Comparison of ENCODE assay signal across 1 cellular context in the genomic region with DNA sequence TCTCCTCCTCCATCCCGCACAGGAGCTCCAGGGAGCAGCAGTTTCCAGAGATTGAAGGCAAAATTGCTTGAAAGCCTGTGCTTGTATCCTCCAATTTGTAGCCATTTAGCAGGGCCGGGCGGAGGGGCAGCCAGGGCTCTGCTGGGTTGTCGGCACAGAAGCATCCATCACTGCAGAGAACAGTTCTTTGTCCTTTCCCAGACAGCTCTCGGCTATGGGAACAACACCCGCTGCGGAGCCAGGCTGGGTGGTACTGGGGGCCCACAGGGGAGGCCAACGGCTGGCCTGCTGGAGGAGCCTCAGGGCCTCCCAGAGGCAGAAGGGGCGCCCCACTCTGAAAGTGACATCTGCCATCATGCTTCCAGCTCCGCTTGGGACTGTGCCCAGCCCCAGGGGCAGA.
TF ChIP-seq lines count a peak whose summit lies in the region.

No MANE protein-coding gene starts in this region.

TF ChIP-seq in IMR-90, 13 proteins besides CTCF, POLR2A, EP300 and RAD21:
- TF ChIP-seq CEBPB (IDR thresholded peaks at IDR 0.05; ENCODE audit: low read depth, low read length) (no peak), MAFK (IDR thresholded peaks at IDR 0.05; ENCODE audit: low read depth, low read length) (no peak), RFX5 (IDR thresholded peaks at IDR 0.05; ENCODE audit: low read depth, low read length) (no peak), MAZ (IDR thresholded peaks at IDR 0.05; ENCODE audit: borderline replicate concordance, low read depth, low read length) (no peak), SMC3 (IDR thresholded peaks at IDR 0.05; ENCODE audit: low read depth, low read length) (no peak), RCOR1 (IDR thresholded peaks at IDR 0.05; ENCODE audit: insufficient replicate concordance, low read length) (no peak), CHD1 (IDR thresholded peaks at IDR 0.05; ENCODE audit: low read depth, low read length) (no peak), BHLHE40 (IDR thresholded peaks at IDR 0.05; ENCODE audit: low read depth, low read length) (no peak), MXI1 (IDR thresholded peaks at IDR 0.05; ENCODE audit: borderline replicate concordance, low read depth, low read length) (no peak), FOS (IDR thresholded peaks at IDR 0.05; ENCODE audit: low read depth, low read length) (no peak), NFE2L2 (IDR thresholded peaks at IDR 0.05; ENCODE audit: low read depth, low read length) (no peak)
- TF ChIP-seq, protein P1, sequence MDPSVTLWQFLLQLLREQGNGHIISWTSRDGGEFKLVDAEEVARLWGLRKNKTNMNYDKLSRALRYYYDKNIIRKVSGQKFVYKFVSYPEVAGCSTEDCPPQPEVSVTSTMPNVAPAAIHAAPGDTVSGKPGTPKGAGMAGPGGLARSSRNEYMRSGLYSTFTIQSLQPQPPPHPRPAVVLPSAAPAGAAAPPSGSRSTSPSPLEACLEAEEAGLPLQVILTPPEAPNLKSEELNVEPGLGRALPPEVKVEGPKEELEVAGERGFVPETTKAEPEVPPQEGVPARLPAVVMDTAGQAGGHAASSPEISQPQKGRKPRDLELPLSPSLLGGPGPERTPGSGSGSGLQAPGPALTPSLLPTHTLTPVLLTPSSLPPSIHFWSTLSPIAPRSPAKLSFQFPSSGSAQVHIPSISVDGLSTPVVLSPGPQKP (IDR thresholded peaks at IDR 0.05; ENCODE audit: borderline replicate concordance, low read depth, low read length): no peak
- TF ChIP-seq, protein P2, sequence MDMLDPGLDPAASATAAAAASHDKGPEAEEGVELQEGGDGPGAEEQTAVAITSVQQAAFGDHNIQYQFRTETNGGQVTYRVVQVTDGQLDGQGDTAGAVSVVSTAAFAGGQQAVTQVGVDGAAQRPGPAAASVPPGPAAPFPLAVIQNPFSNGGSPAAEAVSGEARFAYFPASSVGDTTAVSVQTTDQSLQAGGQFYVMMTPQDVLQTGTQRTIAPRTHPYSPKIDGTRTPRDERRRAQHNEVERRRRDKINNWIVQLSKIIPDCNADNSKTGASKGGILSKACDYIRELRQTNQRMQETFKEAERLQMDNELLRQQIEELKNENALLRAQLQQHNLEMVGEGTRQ (IDR thresholded peaks at IDR 0.05; ENCODE audit: low read depth, low read length): no peak
